In the genomic region with DNA sequence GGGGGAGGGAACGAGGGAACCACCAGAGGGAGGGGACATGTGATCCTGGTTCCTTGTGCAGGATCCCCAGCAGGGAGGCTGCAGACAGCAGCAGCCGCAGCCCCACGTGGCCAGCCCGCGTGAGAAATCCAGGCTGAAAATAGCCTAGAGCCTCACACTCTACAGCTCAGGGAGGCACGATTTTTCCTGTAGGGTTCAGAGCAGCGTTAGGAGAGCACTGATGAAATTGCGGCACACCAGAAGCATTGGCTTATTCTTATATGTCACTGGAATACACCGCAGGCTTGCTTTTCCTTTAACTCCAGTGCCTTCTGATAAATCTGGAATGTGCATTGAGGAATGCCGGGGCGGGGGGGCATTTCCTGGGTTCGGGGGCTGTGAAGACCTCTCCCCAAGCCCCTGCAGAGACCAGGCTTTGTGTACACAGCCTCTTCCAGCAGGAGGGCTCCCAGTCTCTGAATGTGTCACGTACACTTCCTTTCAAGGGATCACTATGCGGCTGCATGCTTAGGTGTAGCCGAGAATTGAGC, we compare ENCODE assay signal across 10 cellular contexts.
A peak's percentile ranks its signal among the peaks of the same experiment; 100 is the strongest.
DNase-seq lines count a peak whose midpoint lies in the region; ATAC-seq and TF ChIP-seq lines count a peak whose summit lies in the region.
"Had no signal": no experiment of that assay in that cellular context is flagged by ENCODE, and none has a peak within 500 bp of the region (broad histone marks: within the 10 kb centered on the region; RNA-seq: fewer than 3 reads in every experiment).

No MANE protein-coding gene starts in this region.

- peak overlapping the region; percentile 51 for H3K4me2 ChIP-seq in parathyroid adenoma (ENCODE audit: low read length)

- H3K27me3 ChIP-seq in SJCRH30: no peaks in the 10 kb centered on the region
- H3K27me3 ChIP-seq in parathyroid adenoma (ENCODE audit: control insufficient read depth, insufficient read depth, low read length): no peaks in the 10 kb centered on the region

- H3K4me3 ChIP-seq in SJCRH30 (peak overlapping the region; percentile 35), parathyroid adenoma (ENCODE audit: low read depth, low read length) (no peak overlapping the region)

- no peak overlapping the region for H2AFZ ChIP-seq in parathyroid adenoma

- H3K36me3 ChIP-seq in SJCRH30: no peaks in the 10 kb centered on the region
- H3K36me3 ChIP-seq in parathyroid adenoma (ENCODE audit: control insufficient read depth, insufficient read depth, low read length): no peaks in the 10 kb centered on the region

- no peak overlapping the region for H3K9ac ChIP-seq in parathyroid adenoma

- DNase-seq in EL (peak; percentile 37), SJCRH30 (peak; percentile 80), Right ventricle myocardium inferior (ENCODE audit: missing footprints) (no peak), Calu3 (no peak), A172 (ENCODE audit: low spot score) (no peak)
- DNase-seq: NCI-H1105 had no signal

- H3K27ac ChIP-seq in SJCRH30: peak overlapping the region; percentile 54
- H3K27ac ChIP-seq in parathyroid adenoma: no peak overlapping the region
- H3K27ac ChIP-seq: epithelial cell of prostate had no signal

- H3K36me3 Mint-ChIP-seq in Calu3 (ENCODE audit: insufficient read depth, unreplicated experiment): no peaks in the 10 kb centered on the region
- H3K36me3 Mint-ChIP-seq in stimulated activated memory B cell treated with anti-CD40 and anti-IgM and Interleukin-4, amounts not matched to agents 10 μg/mL and 1 μg/mL and 100 μg/mL, for 72 hours: no peaks in the 10 kb centered on the region

- TF ChIP-seq CTCF in parathyroid adenoma (IDR thresholded peaks at IDR 0.05) (no peak), Calu3 (IDR thresholded peaks at IDR 0.05; ENCODE audit: unreplicated experiment) (no peak)

- ATAC-seq in Right ventricle myocardium inferior (peak; percentile 80), GM18517 (IDR thresholded peaks at IDR 0.05; ENCODE audit: unreplicated experiment) (no peak)
- no peak for ATAC-seq in stimulated activated memory B cell treated with anti-CD40 and anti-IgM and Interleukin-4, amounts not matched to agents 10 μg/mL and 1 μg/mL and 100 μg/mL, for 72 hours

- H3K4me1 Mint-ChIP-seq in Calu3 (ENCODE audit: low read depth, unreplicated experiment): no peaks in the 10 kb centered on the region
- no peaks in the 10 kb centered on the region for H3K4me1 Mint-ChIP-seq in stimulated activated memory B cell treated with anti-CD40 and anti-IgM and Interleukin-4, amounts not matched to agents 10 μg/mL and 1 μg/mL and 100 μg/mL, for 72 hours

- BruUV-seq in Calu3 (replicated peaks; lab: Mats Ljungman, UMichigan): no TSS peak

- H3K4me1 ChIP-seq in SJCRH30 (peaks cover 13% of the 10 kb centered on the region), parathyroid adenoma (peaks cover 10% of the 10 kb centered on the region)

- H3K79me2 ChIP-seq in parathyroid adenoma: no peaks in the 10 kb centered on the region

- H3K27me3 Mint-ChIP-seq in Calu3 (ENCODE audit: unreplicated experiment): no peaks in the 10 kb centered on the region
- H3K27me3 Mint-ChIP-seq in stimulated activated memory B cell treated with anti-CD40 and anti-IgM and Interleukin-4, amounts not matched to agents 10 μg/mL and 1 μg/mL and 100 μg/mL, for 72 hours: peaks cover 12% of the 10 kb centered on the region

- no peaks in the 10 kb centered on the region for H3K9me3 ChIP-seq in SJCRH30 (replicated peaks)
- H3K9me3 ChIP-seq in parathyroid adenoma (ENCODE audit: control insufficient read depth, low read length): no peaks in the 10 kb centered on the region

- CTCF ChIA-PET in Calu3 (lab: Charles Lee): no interaction called here

- H3K9me3 Mint-ChIP-seq in Calu3 (ENCODE audit: low read depth, unreplicated experiment): peaks cover under 1% of the 10 kb centered on the region
- H3K9me3 Mint-ChIP-seq in stimulated activated memory B cell treated with anti-CD40 and anti-IgM and Interleukin-4, amounts not matched to agents 10 μg/mL and 1 μg/mL and 100 μg/mL, for 72 hours: no peaks in the 10 kb centered on the region

- intact Hi-C loops in Right ventricle myocardium inferior (cut with DNase I): no loop called here
- intact Hi-C loops in Calu3 (cut with micrococcal nuclease; ENCODE audit: unreplicated experiment): no loop called here

- H3K27ac Mint-ChIP-seq in Calu3 (ENCODE audit: unreplicated experiment): no peak overlapping the region
- no peak overlapping the region for H3K27ac Mint-ChIP-seq in stimulated activated memory B cell treated with anti-CD40 and anti-IgM and Interleukin-4, amounts not matched to agents 10 μg/mL and 1 μg/mL and 100 μg/mL, for 72 hours

- H3K4me3 Mint-ChIP-seq in Calu3 (ENCODE audit: low read depth, unreplicated experiment): no peak overlapping the region
- H3K4me3 Mint-ChIP-seq in stimulated activated memory B cell treated with anti-CD40 and anti-IgM and Interleukin-4, amounts not matched to agents 10 μg/mL and 1 μg/mL and 100 μg/mL, for 72 hours: no peak overlapping the region

Comparison
In these comparisons a context has a peak if more than half of its experiments do, and no peak if none do; other contexts are left out.
1. DNase-seq: peak in EL (single experiment) and SJCRH30 (2 of 2); none in Right ventricle myocardium inferior (single experiment), Calu3 (single experiment) and A172 (single experiment).